Comparison of ENCODE assay signal across 20 cellular contexts in the genomic region with DNA sequence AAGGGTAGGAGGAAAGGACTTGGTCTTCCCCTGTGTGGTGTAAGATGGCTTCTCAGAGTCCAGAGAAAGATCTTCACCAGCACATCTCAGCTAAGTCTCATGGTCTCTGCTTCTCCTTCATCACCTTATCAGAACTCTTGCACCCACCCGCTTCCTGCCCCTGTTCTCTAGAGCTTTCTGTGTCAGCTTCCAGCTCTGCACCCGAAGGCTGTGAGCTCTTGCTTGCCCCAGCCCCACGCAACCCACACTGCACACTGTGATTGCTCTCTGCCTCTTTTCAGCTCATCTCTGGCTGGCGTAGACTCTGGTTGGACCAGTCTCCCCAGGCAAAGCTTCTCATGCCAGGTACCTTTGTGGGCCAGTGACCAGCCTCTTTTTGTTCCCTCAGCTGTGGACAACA.
A peak's percentile ranks its signal among the peaks of the same experiment; 100 is the strongest.
DNase-seq lines count a peak whose midpoint lies in the region; ATAC-seq, FAIRE-seq and TF ChIP-seq lines count a peak whose summit lies in the region.
"Had no signal": no experiment of that assay in that cellular context is flagged by ENCODE, and none has a peak within 500 bp of the region (broad histone marks: within the 10 kb centered on the region; RNA-seq: fewer than 3 reads in every experiment).

No MANE protein-coding gene starts in this region.

- intact Hi-C loops in Right ventricle myocardium superior (cut with DNase I), result no loop called here
- intact Hi-C loops in left cardiac atrium (cut with DNase I), result no loop called here
- intact Hi-C loops in kidney (cut with DNase I), result no loop called here

- H3K9me3 Mint-ChIP-seq in stimulated activated effector memory CD8-positive, alpha-beta T cell treated with anti-CD3 and anti-CD28 coated beads, Interleukin-12 subunit alpha, Interleukin-12 subunit beta, amount 100 ng/mL, for 72 hours, result no peaks in the 10 kb centered on the region

- H3K27ac ChIP-seq in kidney (ENCODE audit: low read depth in 2 of 2, low read length in 2 of 2), result no peak overlapping the region
- H3K27ac ChIP-seq: HL-60 had no signal

- H3K9me3 ChIP-seq in kidney (ENCODE audit: control insufficient read depth in 1 of 2, low read length in 2 of 2), result peaks cover 0 to 12% of the 10 kb centered on the region in 2 donors

- no peak overlapping the region for H3K27ac Mint-ChIP-seq in stimulated activated effector memory CD8-positive, alpha-beta T cell treated with anti-CD3 and anti-CD28 coated beads, Interleukin-12 subunit alpha, Interleukin-12 subunit beta, amount 100 ng/mL, for 72 hours
- H3K27ac Mint-ChIP-seq: IgD-negative memory B cell had no signal

- FAIRE-seq in kidney (lab: Jason Lieb, UNC), result no peak
- FAIRE-seq: A204.1, D721Med, GM19239, H54 had no signal

- ATAC-seq in Right ventricle myocardium superior (ENCODE audit: poor library complexity), result no peak
- ATAC-seq in left cardiac atrium, result no peak
- ATAC-seq in stimulated activated effector memory CD8-positive, alpha-beta T cell treated with anti-CD3 and anti-CD28 coated beads, Interleukin-12 subunit alpha, Interleukin-12 subunit beta, amount 100 ng/mL, for 72 hours, result no peak

- DNase-seq in Right ventricle myocardium superior, result peak; percentile 17
- DNase-seq in left cardiac atrium, result no peak
- DNase-seq in Jurkat, Clone E6-1 (ENCODE audit: low read depth, low spot score), result peak; percentile 57
- DNase-seq in kidney, result peak; percentile 29
- DNase-seq in NCI-H1105 treated with DMSO at 0.1 percent for 48 hours (lab: John Stamatoyannopoulos, UW), result no peak
- DNase-seq in stimulated activated CD8-positive, alpha-beta memory T cell treated with anti-CD3 and anti-CD28 coated beads, Interleukin-4, amount 100 ng/mL, for 48 hours, result no peak
- DNase-seq in stimulated activated effector memory CD8-positive, alpha-beta T cell treated with anti-CD3 and anti-CD28 coated beads, Interleukin-12 subunit alpha, Interleukin-12 subunit beta, amount 100 ng/mL, for 72 hours (ENCODE audit: low spot score in 2 of 2), result no peak
- DNase-seq: C1 segment of cervical spinal cord, NCI-H1105, NCI-H2029, NCI-H2227 treated with DMSO at 0.1 percent for 48 hours, NCI-H69, RPMI8226, SHP77 had no signal

- H3K9ac ChIP-seq in kidney (ENCODE audit: low read length in 2 of 2), result no peak overlapping the region

- H3K36me3 ChIP-seq in kidney (ENCODE audit: control insufficient read depth in 1 of 2, insufficient read depth in 2 of 2, low read length in 2 of 2), result no peaks in the 10 kb centered on the region

- no peak overlapping the region for H3K4me3 ChIP-seq in Jurkat, Clone E6-1 (ENCODE audit: low read length)
- H3K4me3 ChIP-seq in kidney (ENCODE audit: low read length in 2 of 2), result no peak overlapping the region

- no peaks in the 10 kb centered on the region for H3K4me1 ChIP-seq in kidney (ENCODE audit: control insufficient read depth in 1 of 2, insufficient read depth in 1 of 2, low read depth in 1 of 2, low read length in 2 of 2)

- H3K4me3 Mint-ChIP-seq in stimulated activated effector memory CD8-positive, alpha-beta T cell treated with anti-CD3 and anti-CD28 coated beads, Interleukin-12 subunit alpha, Interleukin-12 subunit beta, amount 100 ng/mL, for 72 hours, result no peak overlapping the region
- H3K4me3 Mint-ChIP-seq: IgD-negative memory B cell had no signal

- H3K36me3 Mint-ChIP-seq in stimulated activated effector memory CD8-positive, alpha-beta T cell treated with anti-CD3 and anti-CD28 coated beads, Interleukin-12 subunit alpha, Interleukin-12 subunit beta, amount 100 ng/mL, for 72 hours, result no peaks in the 10 kb centered on the region
- H3K36me3 Mint-ChIP-seq: IgD-negative memory B cell had no signal

- H3K4me1 Mint-ChIP-seq in stimulated activated effector memory CD8-positive, alpha-beta T cell treated with anti-CD3 and anti-CD28 coated beads, Interleukin-12 subunit alpha, Interleukin-12 subunit beta, amount 100 ng/mL, for 72 hours, result peaks cover 6% of the 10 kb centered on the region

- no peak for TF ChIP-seq CTCF in kidney (IDR thresholded peaks at IDR 0.05; ENCODE audit: borderline replicate concordance, extremely low read depth, insufficient read depth)

Comparison
In these comparisons a context has a peak if more than half of its experiments do, and no peak if none do; other contexts are left out.
1. DNase-seq: peak in Right ventricle myocardium superior (single experiment), Jurkat, Clone E6-1 (single experiment) and kidney (single experiment); none in left cardiac atrium (single experiment), NCI-H1105 treated with DMSO at 0.1 percent for 48 hours (single experiment), stimulated activated CD8-positive, alpha-beta memory T cell treated with anti-CD3 and anti-CD28 coated beads, Interleukin-4, amount 100 ng/mL, for 48 hours (single experiment) and stimulated activated effector memory CD8-positive, alpha-beta T cell treated with anti-CD3 and anti-CD28 coated beads, Interleukin-12 subunit alpha, Interleukin-12 subunit beta, amount 100 ng/mL, for 72 hours (0 of 2).